8 cellular contexts compared by ENCODE assay signal in genomic region chr10:131982185-131982756, GRCh38. TPM values are rescaled to one million over a fixed set of nuclear protein-coding genes. Genes with fewer than 3 reads are reported as not detected.
DNase-seq lines count a peak whose midpoint lies in the region; ATAC-seq and TF ChIP-seq lines count a peak whose summit lies in the region.

No MANE protein-coding gene starts in this region.

- no peaks in the 10 kb centered on the region for H3K9me3 ChIP-seq in iPS-18c (ENCODE audit: control insufficient read depth, insufficient read depth, low read length)
- no peaks in the 10 kb centered on the region for H3K9me3 ChIP-seq in thyroid gland

- peak overlapping the region; percentile 78 for H3K4me3 Mint-ChIP-seq in activated B cell treated with CpG ODN at 0.5 μM for 24 hours

- ATAC-seq in HG02885 (IDR thresholded peaks at IDR 0.05; ENCODE audit: poor library complexity, unreplicated experiment), result peak; percentile 18
- no peak for ATAC-seq in activated B cell treated with CpG ODN at 0.5 μM for 24 hours (ENCODE audit: low read depth)

- peak in 1 of 2 donors; percentile 80 for TF ChIP-seq POLR2A in thyroid gland (IDR thresholded peaks at IDR 0.05)

- no CpG with 5 or more reads among the region's 83 CpGs for WGBS in thyroid gland, 2 donors

- DNase-seq in activated gamma-delta T cell (lab: John Stamatoyannopoulos, UW), result peak; percentile 58
- no peak for DNase-seq in activated gamma-delta T cell treated with Interleukin-2 at 50 U/mL for 16 hours
- no peak for DNase-seq in activated B cell treated with CpG ODN at 0.5 μM for 24 hours
- DNase-seq in thyroid gland, result no peak
- DNase-seq in stimulated activated CD4-positive, alpha-beta T cell treated with anti-CD3 and anti-CD28 coated beads, Interleukin-4, amount 100 ng/mL, for 1 hour, result no peak
- no peak for DNase-seq in glomerular visceral epithelial cell (ENCODE audit: extremely low spot score)

- peak overlapping the region; percentile 56 for H3K4me3 ChIP-seq in iPS-18c (ENCODE audit: insufficient read depth, low read depth, low read length)
- peak overlapping the region in 2 of 3 donors; percentile 50 to 62 for H3K4me3 ChIP-seq in thyroid gland (replicated peaks in 1 of 3)

- peaks cover 2% of the 10 kb centered on the region for H3K27me3 Mint-ChIP-seq in activated B cell treated with CpG ODN at 0.5 μM for 24 hours

- no peaks in the 10 kb centered on the region for H3K9me3 Mint-ChIP-seq in activated B cell treated with CpG ODN at 0.5 μM for 24 hours

- no peak overlapping the region for H3K27ac Mint-ChIP-seq in activated B cell treated with CpG ODN at 0.5 μM for 24 hours

- no peaks in the 10 kb centered on the region for H3K36me3 Mint-ChIP-seq in activated B cell treated with CpG ODN at 0.5 μM for 24 hours (ENCODE audit: low read depth)

- H3K36me3 ChIP-seq in thyroid gland, result no peaks in the 10 kb centered on the region

- CTCF ChIA-PET in activated B cell treated with CpG ODN at 0.5 μM for 24 hours (lab: Charles Lee), result no interaction called here

- peaks cover 10% of the 10 kb centered on the region for H3K4me1 Mint-ChIP-seq in activated B cell treated with CpG ODN at 0.5 μM for 24 hours

- POLR2A ChIA-PET in activated B cell treated with CpG ODN at 0.5 μM for 24 hours (lab: Charles Lee), result interaction anchor here (1.0 to 2.0 kb wide), 2 partner anchors 61 to 82 kb away, joined by 3 to 9 read pairs; partner anchors contain the start of gene PPP2R2D

- TF ChIP-seq CTCF in activated B cell treated with CpG ODN at 0.5 μM for 24 hours (IDR thresholded peaks at IDR 0.05) (no peak), thyroid gland (IDR thresholded peaks at IDR 0.05) (no peak)

- intact Hi-C loops in activated B cell treated with CpG ODN at 0.5 μM for 24 hours (cut with micrococcal nuclease) (loop anchor here (5.0 kb wide), 1 partner anchor 415 kb away; the partner anchor contains the start of gene PWWP2B), thyroid gland (cut with DNase I) (no loop called here)

- H3K27ac ChIP-seq in thyroid gland, result peak overlapping the region in 1 of 3 donors; percentile 52

- peaks cover 14 to 23% of the 10 kb centered on the region in 2 donors for H3K4me1 ChIP-seq in thyroid gland

- H3K27me3 ChIP-seq in thyroid gland, result no peaks in the 10 kb centered on the region

RNA-seq across cellular contexts. Expression of gene BNIP3, which starts 0.5 kb away (rescaled TPM):
- 9.9 and 10.6 TPM in 2 replicates for total RNA-seq in activated B cell treated with CpG ODN at 0.5 μM for 24 hours
- total RNA-seq in thyroid gland, result 100 to 1,000 TPM in 2 of 4 donors, 10 to 100 TPM in 2; 54.4 to 124 (median 90.2) TPM
